Comparison of ENCODE assay signal across 28 cellular contexts in genomic region chr4:84179413-84179812, GRCh38.
"Had no signal": no experiment of that assay in that cellular context is flagged by ENCODE, and none has a peak within 500 bp of the region (broad histone marks: within the 10 kb centered on the region; RNA-seq: fewer than 3 reads in every experiment).

No MANE protein-coding gene starts in this region.

- DNase-seq: natural killer cell; occipital lobe; ovary; posterior cingulate gyrus; psoas muscle; right cardiac atrium; spleen; stimulated activated CD4-positive, alpha-beta T cell treated with anti-CD3 and anti-CD28 coated beads, Interleukin-12 subunit alpha, Interleukin-12 subunit beta, amount 100 ng/mL, for 4 hours; stimulated activated CD4-positive, alpha-beta T cell treated with anti-CD3 and anti-CD28 coated beads, Interleukin-1b, Interleukin-23, amount 100 ng/mL, for 48 hours; stimulated activated CD4-positive, alpha-beta T cell treated with anti-CD3 and anti-CD28 coated beads, Interleukin-4, amount 100 ng/mL, for 1 hour; stimulated activated CD4-positive, alpha-beta T cell treated with anti-CD3 and anti-CD28 coated beads, Interleukin-4, amount 100 ng/mL, for 4 hours; stimulated activated CD8-positive, alpha-beta memory T cell treated with anti-CD3 and anti-CD28 coated beads, Interleukin-4, amount 100 ng/mL, for 48 hours; stimulated activated naive CD4-positive, alpha-beta T cell; stimulated activated naive CD8-positive, alpha-beta T cell treated with anti-CD3 and anti-CD28 coated beads, Interleukin-15, amount 100 ng/mL, for 72 hours; stimulated activated naive CD8-positive, alpha-beta T cell treated with anti-CD3 and anti-CD28 coated beads, Interleukin-15, Interleukin-2, amounts not matched to agents 100 U/mL and 50 U/mL, for 24 hours; substantia nigra; testis; tibial artery; transverse colon; upper lobe of right lung; uterus had no signal

- H3K27me3 ChIP-seq: neural progenitor cell, ovary, spleen, suprapubic skin, testis, tibial artery, transverse colon, upper lobe of right lung, uterus had no signal

- H2AFZ ChIP-seq: neural progenitor cell, parathyroid adenoma had no signal

- H3K9ac ChIP-seq: neural progenitor cell, parathyroid adenoma had no signal

- H3K4me1 ChIP-seq: neural progenitor cell, parathyroid adenoma, psoas muscle, spleen, suprapubic skin, testis, tibial artery, transverse colon, upper lobe of right lung, uterus had no signal

- ATAC-seq: natural killer cell; psoas muscle; right cardiac atrium; sciatic nerve; stimulated activated memory B cell treated with anti-CD40 and anti-IgM and Interleukin-4, amounts not matched to agents 10 μg/mL and 1 μg/mL and 100 μg/mL, for 72 hours; stimulated activated naive CD8-positive, alpha-beta T cell treated with anti-CD3 and anti-CD28 coated beads, Interleukin-15, amount 100 ng/mL, for 72 hours; stimulated activated naive CD8-positive, alpha-beta T cell treated with anti-CD3 and anti-CD28 coated beads, Interleukin-15, Interleukin-2, amounts not matched to agents 100 U/mL and 50 U/mL, for 24 hours; upper lobe of right lung had no signal

- H3K4me3 ChIP-seq: neural progenitor cell, ovary, psoas muscle, skin epidermis, smooth muscle cell, spleen, suprapubic skin, testis, tibial artery, transverse colon, upper lobe of right lung, uterus had no signal

- H3K4me2 ChIP-seq: neural progenitor cell, smooth muscle cell had no signal

- H3K36me3 ChIP-seq: neural progenitor cell, ovary, spleen, suprapubic skin, tibial artery, transverse colon, upper lobe of right lung, uterus had no signal

- H3K27ac ChIP-seq: neural progenitor cell, ovary, parathyroid adenoma, psoas muscle, skin epidermis, spleen, suprapubic skin, testis, tibial artery, transverse colon, upper lobe of right lung, uterus had no signal

- H3K9me3 ChIP-seq: ovary, psoas muscle, spleen, suprapubic skin, testis, tibial artery, transverse colon, upper lobe of right lung, uterus had no signal

- H3K79me2 ChIP-seq: parathyroid adenoma had no signal
